In the genomic region with DNA sequence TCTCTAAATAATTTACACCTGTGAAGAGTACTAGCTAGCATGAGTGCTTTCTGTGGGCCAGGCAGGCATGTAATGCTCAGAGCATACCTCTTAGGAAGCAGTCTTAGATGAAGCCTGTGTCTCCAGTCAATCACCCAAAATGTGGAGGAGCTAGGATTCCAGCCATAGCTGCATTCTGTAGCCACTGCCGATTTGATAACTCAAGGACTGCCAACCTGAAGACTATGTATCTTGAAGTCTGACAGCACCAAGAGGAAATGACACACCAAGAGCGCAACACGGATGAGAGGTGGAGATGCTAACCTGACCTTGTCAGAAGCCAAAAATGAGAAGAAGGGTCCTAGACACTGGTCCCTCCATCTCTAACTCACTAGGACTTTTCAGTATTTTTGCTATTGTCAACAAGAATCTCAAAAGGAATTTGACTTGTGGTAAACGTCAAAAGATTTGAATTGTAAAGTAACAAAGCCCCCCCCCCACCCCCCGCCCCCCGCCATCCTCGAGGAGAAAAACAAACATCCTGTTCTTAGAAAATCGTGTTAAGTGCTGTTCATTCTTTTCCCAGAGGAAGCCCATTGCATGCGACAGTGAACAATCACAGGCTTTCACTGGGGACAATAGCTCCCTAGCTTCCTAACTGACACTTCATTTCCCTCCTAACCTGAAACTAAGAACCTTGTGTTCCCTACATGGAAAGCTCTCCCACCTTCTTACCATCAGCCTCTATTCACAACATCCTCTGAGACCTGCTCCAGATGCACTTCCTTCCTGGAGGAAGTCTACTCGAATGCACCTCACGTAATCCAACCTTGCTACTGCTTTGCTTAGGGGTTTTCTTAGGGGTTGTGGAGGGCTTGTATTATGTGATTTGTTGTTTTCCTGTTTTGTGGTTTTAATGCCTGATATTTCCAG, we compare ENCODE assay signal across 10 cellular contexts. TPM values are rescaled to one million over a fixed set of nuclear protein-coding genes. Genes with fewer than 3 reads are reported as not detected.
DNase-seq lines count a peak whose midpoint lies in the region; ATAC-seq and TF ChIP-seq lines count a peak whose summit lies in the region.
"Had no signal": no experiment of that assay in that cellular context is flagged by ENCODE, and none has a peak within 500 bp of the region (broad histone marks: within the 10 kb centered on the region; RNA-seq: fewer than 3 reads in every experiment).

No MANE protein-coding gene starts in this region.

- peaks cover 0 to 22% (median 0%) of the 10 kb centered on the region in 9 donors for H3K36me3 ChIP-seq in heart right ventricle
- peaks cover 7% of the 10 kb centered on the region for H3K36me3 ChIP-seq in lower lobe of right lung
- no peaks in the 10 kb centered on the region for H3K36me3 ChIP-seq in uterus

- no peaks in the 10 kb centered on the region for H3K9me3 ChIP-seq in heart right ventricle
- H3K9me3 ChIP-seq in lower lobe of right lung = no peaks in the 10 kb centered on the region
- no peaks in the 10 kb centered on the region for H3K9me3 ChIP-seq in uterus

- peak overlapping the region in 1 of 10 donors; percentile 7 for H3K4me3 ChIP-seq in heart right ventricle
- no peak overlapping the region for H3K4me3 ChIP-seq in lower lobe of right lung
- H3K4me3 ChIP-seq in uterus = no peak overlapping the region

- H3K4me1 ChIP-seq in heart right ventricle (peaks cover 38 to 100% (median 98%) of the 10 kb centered on the region in 9 donors), lower lobe of right lung (peaks cover 96% of the 10 kb centered on the region), uterus (peaks cover 16 to 22% of the 10 kb centered on the region in 2 donors)

- peaks cover 13 to 22% of the 10 kb centered on the region in 2 donors for H3K36me3 Mint-ChIP-seq in activated naive CD4-positive, alpha-beta T cell treated with anti-CD3 and anti-CD28 coated beads, Interleukin-2, amount 50 U/mL, for 72 hours

- TF ChIP-seq CTCF in heart right ventricle (IDR thresholded peaks at IDR 0.05) (no peak), lower lobe of right lung (IDR thresholded peaks at IDR 0.05) (no peak), uterus (IDR thresholded peaks at IDR 0.05) (no peak)

- H3K9me3 Mint-ChIP-seq in activated naive CD4-positive, alpha-beta T cell treated with anti-CD3 and anti-CD28 coated beads, Interleukin-2, amount 50 U/mL, for 72 hours = peaks cover 4 to 7% of the 10 kb centered on the region in 2 donors

- DNase-seq in heart right ventricle = peak in 1 of 2 donors; percentile 34
- DNase-seq in left ventricle myocardium superior = no peak
- DNase-seq in activated naive CD4-positive, alpha-beta T cell treated with anti-CD3 and anti-CD28 coated beads, Interleukin-2, amount 50 U/mL, for 72 hours (ENCODE audit: low spot score in 2 of 2) = no peak
- DNase-seq in lower lobe of right lung = no peak
- no peak for DNase-seq in uterus
- no peak for DNase-seq in GM03348 (ENCODE audit: low spot score)
- DNase-seq: posterior cingulate gyrus had no signal

- 30 to 33% methylated on average over 11 of the region's 11 CpGs for WGBS in heart right ventricle, 2 donors

- H3K27ac ChIP-seq in heart right ventricle (peak overlapping the region; percentile 78 to 99 (median 90)), lower lobe of right lung (peak overlapping the region; percentile 69), uterus (peak overlapping the region; percentile 61 to 95)
- H3K27ac ChIP-seq: HL-60 had no signal

- ATAC-seq in heart right ventricle (peak; percentile 8 to 68 (median 32)), left ventricle myocardium superior (no peak), lower lobe of right lung (peak; percentile 20 to 34), esophagus mucosa (no peak), HG03139 (IDR thresholded peaks at IDR 0.05; ENCODE audit: unreplicated experiment) (no peak)
- ATAC-seq in activated naive CD4-positive, alpha-beta T cell treated with anti-CD3 and anti-CD28 coated beads, Interleukin-2, amount 50 U/mL, for 72 hours = peak; percentile 17 to 32

- H3K27me3 ChIP-seq in heart right ventricle = no peaks in the 10 kb centered on the region
- H3K27me3 ChIP-seq in lower lobe of right lung (ENCODE audit: low read depth) = no peaks in the 10 kb centered on the region
- H3K27me3 ChIP-seq in uterus = no peaks in the 10 kb centered on the region

- intact Hi-C loops in heart right ventricle (cut with DNase I) = loop anchor here in 1 of 10 donors (10.0 kb wide), 1 partner anchor 242 kb away; no protein-coding TSS in a partner anchor
- intact Hi-C loops in left ventricle myocardium superior (cut with micrococcal nuclease) = no loop called here
- intact Hi-C loops in lower lobe of right lung (cut with DNase I) = no loop called here
- intact Hi-C loops in uterus (cut with DNase I; ENCODE audit: low total_unique reads) = no loop called here

- peak overlapping the region; percentile 4 to 66 for H3K27ac Mint-ChIP-seq in activated naive CD4-positive, alpha-beta T cell treated with anti-CD3 and anti-CD28 coated beads, Interleukin-2, amount 50 U/mL, for 72 hours

- no peak for TF ChIP-seq POLR2A in uterus (IDR thresholded peaks at IDR 0.05)

RNA-seq across cellular contexts. Expression of gene CDC42EP3, which starts 14.7 kb away (rescaled TPM):
- total RNA-seq in heart right ventricle = 100 to 1,000 TPM in 6 of 10 donors, 10 to 100 TPM in 4; 67.3 to 188 (median 143) TPM
- 10 to 100 TPM; 28.4 to 32.9 TPM for polyA plus RNA-seq in heart right ventricle
- total RNA-seq in left ventricle myocardium superior = 89.5 TPM
- 10 to 100 TPM; 11.1 to 12.5 TPM for total RNA-seq in activated naive CD4-positive, alpha-beta T cell treated with anti-CD3 and anti-CD28 coated beads, Interleukin-2, amount 50 U/mL, for 72 hours
- 73.1 TPM for total RNA-seq in lower lobe of right lung
- total RNA-seq in uterus = 10 to 100 TPM; 24.7 to 93.0 (median 57.3) TPM
- 5.9 TPM for total RNA-seq in esophagus mucosa

Comparison
In these comparisons a context has a peak if more than half of its experiments do, and no peak if none do; other contexts are left out.
1. ATAC-seq: peak in heart right ventricle (8 of 8), activated naive CD4-positive, alpha-beta T cell treated with anti-CD3 and anti-CD28 coated beads, Interleukin-2, amount 50 U/mL, for 72 hours (2 of 2) and lower lobe of right lung (2 of 2); none in left ventricle myocardium superior (single experiment), esophagus mucosa (single experiment) and HG03139 (single experiment).
2. Peak in every context shown above with its lines, with median percentiles within 50 percentile points of each other: H3K27ac ChIP-seq.